11 cellular contexts compared by ENCODE assay signal in genomic region chr1:201499795-201500669, GRCh38. TPM values are rescaled to one million over a fixed set of nuclear protein-coding genes. Genes with fewer than 3 reads are reported as not detected.
A peak's percentile ranks its signal among the peaks of the same experiment; 100 is the strongest.
DNase-seq lines count a peak whose midpoint lies in the region; FAIRE-seq and TF ChIP-seq lines count a peak whose summit lies in the region.
"Had no signal": no experiment of that assay in that cellular context is flagged by ENCODE, and none has a peak within 500 bp of the region (broad histone marks: within the 10 kb centered on the region; RNA-seq: fewer than 3 reads in every experiment).

No MANE protein-coding gene starts in this region.

- H3F3A ChIP-seq in SK-N-SH (replicated peaks; ENCODE audit: insufficient read depth) = peaks cover 12% of the 10 kb centered on the region

- H3K4me1 ChIP-seq in SK-N-SH (ENCODE audit: control insufficient read depth in 1 of 2, insufficient read depth in 2 of 2, low read depth in 1 of 2, low read length in 1 of 2) (peaks cover 21 to 35% of the 10 kb centered on the region in 2 experiments; a peak in 3 of 4 replicates), esophagus squamous epithelium (peaks cover 30 to 100% (median 80%) of the 10 kb centered on the region in 3 donors), testis (peaks cover 37% of the 10 kb centered on the region)

- H3K27ac Mint-ChIP-seq in activated CD4-positive, alpha-beta T cell treated with anti-CD3 and anti-CD28 coated beads, Interleukin-2, amount 10 ng/mL, durations not matched to agents 7 days and 5 days = no peak overlapping the region
- H3K27ac Mint-ChIP-seq: activated CD4-positive, alpha-beta T cell treated with anti-CD3 and anti-CD28 coated beads for 36 hours had no signal

- H3K4me3 ChIP-seq in SK-N-SH (ENCODE audit: low read depth in 2 of 2, low read length in 1 of 2) = no peak overlapping the region
- peak overlapping the region in 2 of 4 donors; percentile 18 to 21 for H3K4me3 ChIP-seq in esophagus squamous epithelium
- H3K4me3 ChIP-seq in testis = no peak overlapping the region

- intact Hi-C loops in esophagus squamous epithelium (cut with DNase I) (no loop called here), testis (cut with DNase I; ENCODE audit: low total_unique reads) (no loop called here)

- no peaks in the 10 kb centered on the region for H3K9me3 Mint-ChIP-seq in activated CD4-positive, alpha-beta T cell treated with anti-CD3 and anti-CD28 coated beads, Interleukin-2, amount 10 ng/mL, durations not matched to agents 7 days and 5 days

- FAIRE-seq in H54 (lab: Jason Lieb, UNC) = no peak

- H3K4me3 Mint-ChIP-seq in activated CD4-positive, alpha-beta T cell treated with anti-CD3 and anti-CD28 coated beads, Interleukin-2, amount 10 ng/mL, durations not matched to agents 7 days and 5 days = no peak overlapping the region
- H3K4me3 Mint-ChIP-seq: activated CD4-positive, alpha-beta T cell treated with anti-CD3 and anti-CD28 coated beads for 36 hours had no signal

- peaks cover 11% of the 10 kb centered on the region; the same call in 1 of the 2 replicates for H4K20me1 ChIP-seq in SK-N-SH (ENCODE audit: insufficient read depth)

- H3K27ac ChIP-seq in SK-N-SH (ENCODE audit: low read depth in 2 of 2, low read length in 1 of 2) (no peak overlapping the region), esophagus squamous epithelium (peak overlapping the region; percentile 71 to 97 (median 92)), testis (peak overlapping the region; percentile 78)

- TF ChIP-seq RAD21 in SK-N-SH (IDR thresholded peaks at IDR 0.05; ENCODE audit: low read length) = no peak

- no peaks in the 10 kb centered on the region for H3K9me2 ChIP-seq in SK-N-SH

- H3K27me3 Mint-ChIP-seq in activated CD4-positive, alpha-beta T cell treated with anti-CD3 and anti-CD28 coated beads, Interleukin-2, amount 10 ng/mL, durations not matched to agents 7 days and 5 days = no peaks in the 10 kb centered on the region
- H3K27me3 Mint-ChIP-seq: activated CD4-positive, alpha-beta T cell treated with anti-CD3 and anti-CD28 coated beads for 36 hours had no signal

- H3K4me1 Mint-ChIP-seq in activated CD4-positive, alpha-beta T cell treated with anti-CD3 and anti-CD28 coated beads, Interleukin-2, amount 10 ng/mL, durations not matched to agents 7 days and 5 days = peaks cover 15% of the 10 kb centered on the region

- H3K4me2 ChIP-seq in SK-N-SH = 0 out of 2 replicates have a peak overlapping the region, but pooled peaks have one; percentile 5

- H3K27me3 ChIP-seq in SK-N-SH (ENCODE audit: insufficient read depth) (no peaks in the 10 kb centered on the region), esophagus squamous epithelium (no peaks in the 10 kb centered on the region), testis (no peaks in the 10 kb centered on the region)

- TF ChIP-seq EP300 in SK-N-SH (IDR thresholded peaks at IDR 0.05; ENCODE audit: borderline replicate concordance in 1 of 2, low read depth in 1 of 2, low read length in 1 of 2) = no peak

- no peak overlapping the region for H2AFZ ChIP-seq in SK-N-SH (ENCODE audit: low read depth)

- H3K9me3 ChIP-seq in SK-N-SH (no peaks in the 10 kb centered on the region), esophagus squamous epithelium (no peaks in the 10 kb centered on the region), testis (no peaks in the 10 kb centered on the region)

- TF ChIP-seq POLR2A in esophagus squamous epithelium (IDR thresholded peaks at IDR 0.05) = no peak
- TF ChIP-seq POLR2A in testis (IDR thresholded peaks at IDR 0.05) = no peak
- TF ChIP-seq POLR2A in H54 (IDR thresholded peaks at IDR 0.05; ENCODE audit: low read depth, low read length) = no peak

- DNase-seq in SK-N-SH (no peak), esophagus squamous epithelium (lab: John Stamatoyannopoulos, UW) (no peak), midbrain (lab: John Stamatoyannopoulos, UW) (peak; percentile 94), testis (peak; percentile 47), SKM-1 treated with dmso at 0.1 percent for 144 hours (lab: John Stamatoyannopoulos, UW; ENCODE audit: unreplicated experiment) (no peak), LoVo (ENCODE audit: low spot score) (no peak), H54 (ENCODE audit: insufficient read length, low spot score) (no peak)
- DNase-seq in activated CD4-positive, alpha-beta T cell treated with anti-CD3 and anti-CD28 coated beads, Interleukin-2, amount 10 ng/mL, durations not matched to agents 7 days and 5 days = no peak
- DNase-seq: activated CD4-positive, alpha-beta T cell treated with anti-CD3 and anti-CD28 coated beads for 36 hours; central memory CD4-positive, alpha-beta T cell; DND-41 had no signal

- 93% methylated on average over 6 of the region's 8 CpGs for WGBS in SK-N-SH (ENCODE audit: low lambda C conversion rate)
- 32 to 38% methylated on average over 5 to 8 of the region's 8 CpGs for WGBS in esophagus squamous epithelium, 2 donors
- WGBS in testis, 2 donors = 64 to 79% methylated on average over 8 of the region's 8 CpGs

- TF ChIP-seq CTCF in SK-N-SH (IDR thresholded peaks at IDR 0.05) (no peak), esophagus squamous epithelium (IDR thresholded peaks at IDR 0.05) (no peak), testis (IDR thresholded peaks at IDR 0.05) (no peak)

- no peak overlapping the region for H3K9ac ChIP-seq in SK-N-SH

- H3K79me2 ChIP-seq in SK-N-SH (ENCODE audit: insufficient read depth) = peaks cover 94% of the 10 kb centered on the region

- H3K36me3 Mint-ChIP-seq in activated CD4-positive, alpha-beta T cell treated with anti-CD3 and anti-CD28 coated beads, Interleukin-2, amount 10 ng/mL, durations not matched to agents 7 days and 5 days (ENCODE audit: low read depth) = peaks cover 8% of the 10 kb centered on the region

- H3K36me3 ChIP-seq in SK-N-SH (replicated peaks in 1 of 2; ENCODE audit: control insufficient read depth in 1 of 2, insufficient read depth in 2 of 2, low read length in 1 of 2) = peaks cover 0 to 13% of the 10 kb centered on the region in 2 experiments
- peaks cover 0 to 33% (median 0%) of the 10 kb centered on the region in 3 donors for H3K36me3 ChIP-seq in esophagus squamous epithelium
- H3K36me3 ChIP-seq in testis (ENCODE audit: low read depth, missing control alignments) = no peaks in the 10 kb centered on the region

- POLR2A ChIA-PET in SK-N-SH (lab: Yijun Ruan, JAX) = no interaction called here
- POLR2A ChIA-PET in activated CD4-positive, alpha-beta T cell treated with anti-CD3 and anti-CD28 coated beads, Interleukin-2, amount 10 ng/mL, durations not matched to agents 7 days and 5 days (lab: Charles Lee) = no interaction called here

- CTCF ChIA-PET in SK-N-SH (lab: Yijun Ruan, JAX) = interaction anchor here (1.2 to 31.9 kb wide), 8 partner anchors 13 to 500 kb away, joined by 3 to 860 read pairs (median 5); no protein-coding TSS in a partner anchor
- CTCF ChIA-PET in activated CD4-positive, alpha-beta T cell treated with anti-CD3 and anti-CD28 coated beads, Interleukin-2, amount 10 ng/mL, durations not matched to agents 7 days and 5 days (lab: Charles Lee) = interaction anchor here (7.2 to 12.3 kb wide), 2 partner anchors 13 to 18 kb away, joined by 51 to 99 read pairs; no protein-coding TSS in a partner anchor

TF ChIP-seq in SK-N-SH, 30 proteins besides CTCF, POLR2A, EP300 and RAD21 (continues in another document):
- TF ChIP-seq FOXM1 (IDR thresholded peaks at IDR 0.05; ENCODE audit: low read depth) (no peak), MXI1 (IDR thresholded peaks at IDR 0.05; ENCODE audit: low read depth, low read length) (no peak), JUND (IDR thresholded peaks at IDR 0.05) (no peak), ELF1 (IDR thresholded peaks at IDR 0.05) (no peak), MAX (IDR thresholded peaks at IDR 0.05; ENCODE audit: low read depth) (no peak), TAF1 (IDR thresholded peaks at IDR 0.05; ENCODE audit: borderline replicate concordance, low read depth, low read length) (no peak), POLR2AphosphoS5 (IDR thresholded peaks at IDR 0.05; ENCODE audit: low read depth, low read length) (no peak), SMC3 (IDR thresholded peaks at IDR 0.05; ENCODE audit: low read depth, low read length) (no peak), YY1 (IDR thresholded peaks at IDR 0.05; ENCODE audit: low read depth) (no peak), RXRA (IDR thresholded peaks at IDR 0.05; ENCODE audit: borderline replicate concordance, low read depth) (no peak), NFIC (IDR thresholded peaks at IDR 0.05; ENCODE audit: borderline replicate concordance) (no peak), GABPA (IDR thresholded peaks at IDR 0.05; ENCODE audit: low read depth) (no peak), TEAD4 (IDR thresholded peaks at IDR 0.05; ENCODE audit: borderline replicate concordance, insufficient read depth) (no peak), MEF2A (IDR thresholded peaks at IDR 0.05; ENCODE audit: borderline replicate concordance, low read depth) (no peak)

RNA-seq across cellular contexts. Expression of gene CSRP1, which starts 6.9 kb away (rescaled TPM):
- polyA plus RNA-seq in SK-N-SH (2012; rRNA removed) = 317 and 373 TPM in 2 replicates
- polyA plus RNA-seq in SK-N-SH (2012; cell fraction: cytosol; rRNA removed) = 237 and 288 TPM in 2 replicates
- 358 and 396 TPM in 2 replicates for polyA plus RNA-seq in SK-N-SH (2012; cell fraction: nucleus; rRNA removed)
- total RNA-seq in esophagus squamous epithelium = 1,000 to 10,000 TPM in 1 of 4 donors, 100 to 1,000 TPM in 3; 243 to 1,044 (median 363) TPM
- total RNA-seq in testis = 100 to 1,000 TPM; 103 to 123 TPM
- polyA plus RNA-seq in testis (ENCODE audit: insufficient read depth, low read depth, low replicate concordance) = 217 TPM
- total RNA-seq in activated CD4-positive, alpha-beta T cell treated with anti-CD3 and anti-CD28 coated beads, Interleukin-2, amount 10 ng/mL, durations not matched to agents 7 days and 5 days = 10 to 100 TPM; 82.4 to 83.4 TPM

RNA-seq across cellular contexts. Expression of gene PHLDA3, which starts 31.0 kb away (rescaled TPM):
- polyA plus RNA-seq in SK-N-SH (2012; rRNA removed) (105 and 108 TPM in 2 replicates), testis (ENCODE audit: insufficient read depth, low read depth, low replicate concordance) (24.0 TPM)
- polyA plus RNA-seq in SK-N-SH (2012; cell fraction: cytosol; rRNA removed) = 46.1 and 93.3 TPM in 2 replicates
- 94.2 and 108 TPM in 2 replicates for polyA plus RNA-seq in SK-N-SH (2012; cell fraction: nucleus; rRNA removed)
- total RNA-seq in esophagus squamous epithelium (10 to 100 TPM; 60.9 to 87.9 (median 75.1) TPM), testis (10 to 100 TPM; 22.7 to 23.1 TPM)
- total RNA-seq in activated CD4-positive, alpha-beta T cell treated with anti-CD3 and anti-CD28 coated beads, Interleukin-2, amount 10 ng/mL, durations not matched to agents 7 days and 5 days = 10 to 100 TPM; 12.1 to 18.8 TPM

RNA-seq across cellular contexts. Expression of gene NAV1, which starts 38.9 kb away (rescaled TPM):
- polyA plus RNA-seq in SK-N-SH (2012; rRNA removed) = 13.3 and 16.1 TPM in 2 replicates
- 11.1 and 14.3 TPM in 2 replicates for polyA plus RNA-seq in SK-N-SH (2012; cell fraction: cytosol; rRNA removed)
- 39.7 and 44.9 TPM in 2 replicates for polyA plus RNA-seq in SK-N-SH (2012; cell fraction: nucleus; rRNA removed)
- total RNA-seq in esophagus squamous epithelium = 10 to 100 TPM; 18.1 to 25.5 (median 21.0) TPM
- 10 to 100 TPM; 52.5 to 56.8 TPM for total RNA-seq in testis
- 22.0 TPM for polyA plus RNA-seq in testis (ENCODE audit: insufficient read depth, low read depth, low replicate concordance)
- 1 to 10 TPM; 2.0 to 2.7 TPM for total RNA-seq in activated CD4-positive, alpha-beta T cell treated with anti-CD3 and anti-CD28 coated beads, Interleukin-2, amount 10 ng/mL, durations not matched to agents 7 days and 5 days

Comparison
In these comparisons a context has a peak if more than half of its experiments do, and no peak if none do; other contexts are left out.
1. DNase-seq: peak in midbrain (single experiment) and testis (single experiment); none in SK-N-SH (single experiment), esophagus squamous epithelium (single experiment), SKM-1 treated with dmso at 0.1 percent for 144 hours (single experiment), activated CD4-positive, alpha-beta T cell treated with anti-CD3 and anti-CD28 coated beads, Interleukin-2, amount 10 ng/mL, durations not matched to agents 7 days and 5 days (single experiment), LoVo (single experiment) and H54 (single experiment).
2. H3K27ac ChIP-seq: peak in esophagus squamous epithelium (4 of 4) and testis (2 of 2); none in SK-N-SH (0 of 2).
3. RNA of gene NAV1, which starts 38.9 kb away (total RNA-seq): 52.5 to 56.8 TPM in testis and 18.1 to 25.5 TPM in esophagus squamous epithelium; 2.0 to 2.7 TPM in activated CD4-positive, alpha-beta T cell treated with anti-CD3 and anti-CD28 coated beads, Interleukin-2, amount 10 ng/mL, durations not matched to agents 7 days and 5 days; every median in the first group is over 4 times any median in the second.